Comparison of ENCODE assay signal across 27 cellular contexts in the genomic region with DNA sequence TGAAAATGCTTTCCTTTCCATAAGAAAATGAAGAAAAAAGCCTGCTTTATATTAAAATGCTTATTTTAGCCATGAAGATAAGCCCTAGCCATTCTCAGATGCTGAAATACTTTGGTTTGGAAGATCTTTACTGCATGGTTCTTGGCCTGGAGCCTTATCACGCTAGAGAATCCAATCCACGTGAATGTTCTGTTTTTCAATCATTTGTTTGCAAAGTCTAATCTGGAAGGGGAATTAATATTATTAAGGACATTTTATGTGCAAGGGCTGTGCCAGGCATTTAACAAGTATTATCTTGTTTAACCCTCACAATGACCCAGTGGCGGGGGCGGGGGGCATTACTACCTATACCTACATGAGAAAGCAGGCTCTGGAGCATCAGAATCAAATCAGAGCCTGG.
"Had no signal": no experiment of that assay in that cellular context is flagged by ENCODE, and none has a peak within 500 bp of the region (broad histone marks: within the 10 kb centered on the region; RNA-seq: fewer than 3 reads in every experiment).

No MANE protein-coding gene starts in this region.

- H3K4me3 Mint-ChIP-seq: activated CD4-positive, alpha-beta T cell treated with anti-CD3 and anti-CD28 coated beads, Interleukin-2, amount 10 ng/mL, durations not matched to agents 24 days and 14 days; activated CD8-positive, alpha-beta T cell treated with anti-CD3 and anti-CD28 coated beads, Interleukin-2, amount 10 ng/mL, durations not matched to agents 7 days and 5 days; activated naive CD4-positive, alpha-beta T cell treated with anti-CD3 and anti-CD28 coated beads, Interleukin-2, amount 50 U/mL, for 24 hours; activated T-cell treated with anti-CD3 and anti-CD28 coated beads, Interleukin-2, amount 50 U/mL, for 24 hours had no signal

- H3K9me3 Mint-ChIP-seq: activated CD4-positive, alpha-beta T cell treated with anti-CD3 and anti-CD28 coated beads, Interleukin-2, amount 10 ng/mL, durations not matched to agents 24 days and 14 days; activated naive CD4-positive, alpha-beta T cell treated with anti-CD3 and anti-CD28 coated beads, Interleukin-2, amount 50 U/mL, for 24 hours; activated T-cell treated with anti-CD3 and anti-CD28 coated beads, Interleukin-2, amount 50 U/mL, for 24 hours; activated T-helper 2 cell treated with anti-CD3 and anti-CD28 coated beads, Interferon-gamma antibody, Interleukin-2, Interleukin-4, amounts not matched to agents 10 μg/mL and 5 μg/mL and 100 μg/mL, durations not matched to agents 14 hours and 24 hours and 36 hours had no signal

- H3K27me3 ChIP-seq: adrenal gland, body of pancreas, SJSA1 had no signal

- H3K4me3 ChIP-seq: adrenal gland, body of pancreas, SJSA1 had no signal

- H3K36me3 ChIP-seq: adrenal gland, SJSA1 had no signal

- ATAC-seq: activated CD8-positive, alpha-beta T cell treated with anti-CD3 and anti-CD28 coated beads, Interleukin-2, amount 10 ng/mL, durations not matched to agents 7 days and 5 days; body of pancreas; Panc1 had no signal

- H3K36me3 Mint-ChIP-seq: activated naive CD4-positive, alpha-beta T cell treated with anti-CD3 and anti-CD28 coated beads, Interleukin-2, amount 50 U/mL, for 24 hours had no signal

- H3K9me3 ChIP-seq: adrenal gland, body of pancreas, SJSA1 had no signal

- DNase-seq: activated CD4-positive, alpha-beta T cell treated with anti-CD3 and anti-CD28 coated beads, Interleukin-2, amount 10 ng/mL, durations not matched to agents 24 days and 14 days; activated CD4-positive, alpha-beta T cell treated with anti-CD3 and anti-CD28 coated beads, Interleukin-2, amount 50 U/mL, for 48 hours; activated CD8-positive, alpha-beta T cell treated with anti-CD3 and anti-CD28 coated beads, Interleukin-2, amount 10 ng/mL, durations not matched to agents 7 days and 5 days; activated gamma-delta T cell; activated naive CD4-positive, alpha-beta T cell treated with Interleukin-2 at 50 U/mL for 16 hours; activated T-cell treated with anti-CD3 and anti-CD28 coated beads, Interleukin-2, amount 50 U/mL, for 24 hours; adrenal gland; body of pancreas; caudate nucleus; cerebellar nuclear complex; MM.1S; MV-4-11; NCI-H1092; NCI-H1436 treated with DMSO at 0.1 percent for 48 hours; NCI-H187 treated with DMSO at 0.1 percent for 48 hours; NCI-H2081; NCI-H2171 treated with DMSO at 0.1 percent for 48 hours; NCI-H2227 treated with DMSO at 0.1 percent for 48 hours; NCI-H510A treated with DMSO at 0.1 percent for 48 hours; NCI-H526 treated with DMSO at 0.1 percent for 48 hours; NCI-H774; SHP77 treated with DMSO at 0.1 percent for 48 hours; T1000 had no signal

- H3K4me1 ChIP-seq: body of pancreas had no signal

- H3K27me3 Mint-ChIP-seq: activated naive CD4-positive, alpha-beta T cell treated with anti-CD3 and anti-CD28 coated beads, Interleukin-2, amount 50 U/mL, for 24 hours had no signal

- H3K27ac Mint-ChIP-seq: activated CD4-positive, alpha-beta T cell treated with anti-CD3 and anti-CD28 coated beads, Interleukin-2, amount 10 ng/mL, durations not matched to agents 24 days and 14 days; activated CD8-positive, alpha-beta T cell treated with anti-CD3 and anti-CD28 coated beads, Interleukin-2, amount 10 ng/mL, durations not matched to agents 7 days and 5 days; activated naive CD4-positive, alpha-beta T cell treated with anti-CD3 and anti-CD28 coated beads, Interleukin-2, amount 50 U/mL, for 24 hours; activated T-cell treated with anti-CD3 and anti-CD28 coated beads, Interleukin-2, amount 50 U/mL, for 24 hours; activated T-helper 2 cell treated with anti-CD3 and anti-CD28 coated beads, Interferon-gamma antibody, Interleukin-2, Interleukin-4, amounts not matched to agents 10 μg/mL and 5 μg/mL and 100 μg/mL, durations not matched to agents 14 hours and 24 hours and 36 hours had no signal
